In the genomic region with DNA sequence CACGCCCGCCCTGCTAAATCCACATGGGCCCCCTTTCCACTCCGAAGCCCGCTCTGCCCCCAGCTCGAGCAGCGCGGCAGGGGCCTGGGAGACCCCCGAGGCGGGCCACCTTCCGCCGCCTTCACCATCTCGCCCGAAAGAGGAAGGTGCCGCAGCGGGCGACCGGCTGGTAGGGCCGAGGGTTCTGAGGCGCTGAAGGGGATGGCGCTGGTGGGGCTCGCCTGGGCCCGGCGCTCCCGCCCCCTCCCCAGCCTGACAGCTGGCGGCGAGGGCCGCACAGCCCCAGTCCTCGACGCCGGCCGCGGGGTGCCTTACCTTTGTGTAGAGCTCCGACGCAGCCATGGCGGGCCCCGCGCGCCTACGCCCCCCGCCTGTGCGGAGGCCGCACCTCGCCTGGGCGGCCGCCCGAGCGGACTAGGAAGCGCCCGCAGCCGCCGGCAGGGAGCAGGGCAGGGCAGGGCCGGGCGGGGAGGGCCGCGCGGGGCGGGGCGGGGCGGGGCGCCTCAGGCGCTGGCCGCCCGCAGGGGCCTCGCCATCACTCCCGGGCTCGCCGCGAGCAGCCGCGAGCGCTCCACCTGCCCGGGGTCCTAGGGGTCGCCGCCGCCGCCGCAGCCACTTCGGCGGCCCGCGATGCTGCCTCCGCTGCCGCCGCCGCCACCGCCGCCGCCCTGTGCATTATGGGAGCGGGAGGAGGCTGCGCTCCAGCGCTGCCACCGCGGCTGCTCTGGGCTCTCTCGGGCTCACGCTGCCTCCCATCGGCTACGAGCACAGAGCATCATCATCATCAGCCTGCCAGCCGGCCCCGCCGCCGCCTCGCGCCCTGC, we compare ENCODE assay signal across 8 cellular contexts. TPM values are rescaled to one million over a fixed set of nuclear protein-coding genes. Genes with fewer than 3 reads are reported as not detected.
DNase-seq lines count a peak whose midpoint lies in the region; ATAC-seq and TF ChIP-seq lines count a peak whose summit lies in the region.

A gene (minus strand): TSS at position 416 of the 824 bp plus-strand sequence. CDS start 74 bp downstream, at position 342.

- peaks cover 55% of the 10 kb centered on the region for H3K27me3 Mint-ChIP-seq in mesothelial cell of epicardium (ENCODE audit: low read depth)

- no peaks in the 10 kb centered on the region for H3K36me3 Mint-ChIP-seq in mesothelial cell of epicardium

- no peaks in the 10 kb centered on the region for H3K36me3 ChIP-seq in BE2C
- no peaks in the 10 kb centered on the region for H3K36me3 ChIP-seq in endocrine pancreas (ENCODE audit: control insufficient read depth, insufficient read depth, low read length)

- TF ChIP-seq CTCF in BE2C (IDR thresholded peaks at IDR 0.05; ENCODE audit: low read depth, low read length) (no peak), mesothelial cell of epicardium (IDR thresholded peaks at IDR 0.05; ENCODE audit: unreplicated experiment) (no peak)

- peak within 1 kb of the TSS; percentile 83 for H3K4me3 Mint-ChIP-seq in mesothelial cell of epicardium

- peaks cover 11% of the 10 kb centered on the region for H3K4me1 Mint-ChIP-seq in mesothelial cell of epicardium

- H3K4me1 ChIP-seq in BE2C (no peaks in the 10 kb centered on the region), endocrine pancreas (ENCODE audit: control insufficient read depth, insufficient read depth, low read length) (no peaks in the 10 kb centered on the region)

- H3K27me3 ChIP-seq in BE2C (peaks cover 16% of the 10 kb centered on the region), endocrine pancreas (ENCODE audit: control insufficient read depth, insufficient read depth, low read length) (no peaks in the 10 kb centered on the region)

- DNase-seq in BE2C, result peak; percentile 79
- DNase-seq in NCI-H526 treated with DMSO at 0.1 percent for 48 hours (lab: John Stamatoyannopoulos, UW), result peak; percentile 58
- peak; percentile 49 to 54 for DNase-seq in activated CD8-positive, alpha-beta memory T cell treated with anti-CD3 and anti-CD28 coated beads for 4 hours (ENCODE audit: low read depth in 2 of 2)
- peak; percentile 46 to 67 for DNase-seq in mesothelial cell of epicardium (ENCODE audit: low spot score in 2 of 2, unreplicated experiment in 2 of 2)
- DNase-seq in stimulated activated CD8-positive, alpha-beta memory T cell treated with anti-CD3 and anti-CD28 coated beads, Interleukin-15, amount 100 ng/mL, for 48 hours (ENCODE audit: low read depth in 2 of 2), result peak; percentile 63 to 72

- peak within 1 kb of the TSS; percentile 76 for H3K4me3 ChIP-seq in BE2C (ENCODE audit: low read depth, low read length)
- H3K4me3 ChIP-seq in endocrine pancreas (ENCODE audit: control insufficient read depth, insufficient read depth, low read length), result peak within 1 kb of the TSS; percentile 75

- H3K9me3 ChIP-seq in BE2C (no peaks in the 10 kb centered on the region), endocrine pancreas (ENCODE audit: control insufficient read depth, low read length) (no peaks in the 10 kb centered on the region)

- H3K9ac ChIP-seq in endocrine pancreas (ENCODE audit: control insufficient read depth, insufficient read depth, low read length), result peak within 1 kb of the TSS; percentile 67

- no peaks in the 10 kb centered on the region for H3K9me3 Mint-ChIP-seq in mesothelial cell of epicardium

- H3K27ac Mint-ChIP-seq in mesothelial cell of epicardium, result peak within 1 kb of the TSS; percentile 48

- ATAC-seq in GM19023 (IDR thresholded peaks at IDR 0.05; ENCODE audit: unreplicated experiment), result peak; percentile 81
- peak; percentile 86 for ATAC-seq in HG03175 (IDR thresholded peaks at IDR 0.05; ENCODE audit: unreplicated experiment)

RNA-seq across cellular contexts. Expression of the gene that starts here (rescaled TPM):
- polyA plus RNA-seq in BE2C (2012; ENCODE audit: insufficient read depth, insufficient read length, low read depth), result 6.4 TPM
- total RNA-seq in mesothelial cell of epicardium, result 13.7 to 15.3 TPM (median 14.4 TPM) in 3 replicates

Comparison
In these comparisons a context has a peak if more than half of its experiments do, and no peak if none do; other contexts are left out.
1. Peak in every context shown above with its lines: DNase-seq, ATAC-seq and H3K4me3 ChIP-seq.